In the genomic region with DNA sequence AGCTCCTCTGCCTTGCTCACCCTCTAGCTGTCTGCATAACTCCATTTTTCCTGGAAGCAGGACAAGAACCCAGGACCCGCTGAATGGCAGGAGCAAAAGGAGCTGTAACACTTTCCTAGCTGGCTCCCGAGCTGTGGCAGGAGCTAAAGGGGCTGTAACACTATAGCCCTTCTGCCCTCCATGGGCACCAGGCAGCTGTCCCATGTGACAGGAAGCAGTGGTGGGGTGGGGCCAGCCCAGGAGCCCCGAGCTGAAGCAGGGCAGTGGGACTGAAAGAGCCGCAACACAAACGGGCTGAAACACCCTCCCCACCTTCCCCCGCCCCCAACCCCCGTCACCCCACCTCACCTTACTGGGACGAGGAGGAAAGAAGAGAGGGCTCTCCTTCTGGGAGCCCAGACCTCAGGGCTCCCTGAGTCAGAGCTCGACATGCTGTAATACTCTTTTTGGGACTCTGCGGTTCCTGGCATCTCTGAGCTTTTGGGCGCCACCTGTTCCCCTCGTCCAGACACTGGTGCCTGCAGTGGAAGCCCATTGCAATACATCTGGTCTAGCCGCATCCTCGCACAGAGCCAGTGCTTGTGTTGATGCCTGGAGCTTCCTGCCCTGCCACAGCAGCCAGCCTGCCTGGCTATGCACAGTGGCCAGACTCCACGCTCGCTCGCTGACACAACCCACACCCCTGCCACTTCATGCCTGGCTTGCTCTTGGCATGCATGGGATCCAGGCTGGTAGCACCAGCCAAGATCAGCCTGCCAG, we compare ENCODE assay signal across 10 cellular contexts. TPM values are rescaled to one million over a fixed set of nuclear protein-coding genes. Genes with fewer than 3 reads are reported as not detected.
A peak's percentile ranks its signal among the peaks of the same experiment; 100 is the strongest.
DNase-seq lines count a peak whose midpoint lies in the region; ATAC-seq and TF ChIP-seq lines count a peak whose summit lies in the region.
"Had no signal": no experiment of that assay in that cellular context is flagged by ENCODE, and none has a peak within 500 bp of the region (broad histone marks: within the 10 kb centered on the region; RNA-seq: fewer than 3 reads in every experiment).

No MANE protein-coding gene starts in this region.

- H2BK5ac ChIP-seq in neuronal stem cell (ENCODE audit: low read length): no peak overlapping the region

- peak overlapping the region; percentile 91 for H3K23ac ChIP-seq in neuronal stem cell (ENCODE audit: low read depth, low read length, poor library complexity)

- H3K27ac ChIP-seq in neuronal stem cell (replicated peaks; ENCODE audit: low read length) (no peak overlapping the region), substantia nigra (ENCODE audit: low read depth, low read length, poor library complexity, severe bottlenecking) (no peak overlapping the region), suprapubic skin (no peak overlapping the region)
- H3K27ac ChIP-seq: lower lobe of right lung, SK-N-MC had no signal

- H3K4me3 ChIP-seq in neuronal stem cell (ENCODE audit: low read length in 2 of 2) (peak overlapping the region in 1 of 2 donors; percentile 67), Caco-2 (ENCODE audit: low read depth, low read length) (no peak overlapping the region), suprapubic skin (no peak overlapping the region)
- H3K4me3 ChIP-seq: lower lobe of right lung, SK-N-MC had no signal

- H3K36me3 ChIP-seq in neuronal stem cell (replicated peaks in 1 of 2; ENCODE audit: control insufficient read depth in 2 of 2, insufficient read depth in 2 of 2, low read length in 2 of 2) (no peaks in the 10 kb centered on the region), Caco-2 (ENCODE audit: control insufficient read depth, insufficient read depth, low read length) (no peaks in the 10 kb centered on the region), suprapubic skin (no peaks in the 10 kb centered on the region)
- H3K36me3 ChIP-seq: lower lobe of right lung had no signal

- peaks cover 11% of the 10 kb centered on the region for H3K4me1 Mint-ChIP-seq in activated T-cell treated with anti-CD3 and anti-CD28 coated beads, Interleukin-2, amount 50 U/mL, for 24 hours (ENCODE audit: low read depth)
- no peaks in the 10 kb centered on the region for H3K4me1 Mint-ChIP-seq in Caco-2 (ENCODE audit: low read depth, unreplicated experiment)

- H3K9me3 ChIP-seq in neuronal stem cell (replicated peaks in 1 of 2; ENCODE audit: control insufficient read depth in 2 of 2, insufficient read depth in 1 of 2, low read depth in 1 of 2, low read length in 2 of 2) (no peaks in the 10 kb centered on the region), Caco-2 (no peaks in the 10 kb centered on the region), suprapubic skin (no peaks in the 10 kb centered on the region)
- H3K9me3 ChIP-seq: lower lobe of right lung had no signal

- TF ChIP-seq EP300 in suprapubic skin (IDR thresholded peaks at IDR 0.05): no peak

- peak overlapping the region; percentile 89 for H3K4ac ChIP-seq in neuronal stem cell (ENCODE audit: low read length)

- H3K27ac Mint-ChIP-seq in activated T-cell treated with anti-CD3 and anti-CD28 coated beads, Interleukin-2, amount 50 U/mL, for 24 hours: no peak overlapping the region
- no peak overlapping the region for H3K27ac Mint-ChIP-seq in Caco-2 (ENCODE audit: unreplicated experiment)

- H3K36me3 Mint-ChIP-seq in activated T-cell treated with anti-CD3 and anti-CD28 coated beads, Interleukin-2, amount 50 U/mL, for 24 hours (ENCODE audit: low read depth): no peaks in the 10 kb centered on the region
- no peaks in the 10 kb centered on the region for H3K36me3 Mint-ChIP-seq in Caco-2 (ENCODE audit: insufficient read depth, unreplicated experiment)

- TF ChIP-seq CTCF in Caco-2 (IDR thresholded peaks at IDR 0.05; ENCODE audit: insufficient read depth in 1 of 2, low read depth in 1 of 2, low read length in 1 of 2, severe bottlenecking in 1 of 2, unreplicated experiment in 1 of 2): no peak
- TF ChIP-seq CTCF in suprapubic skin (IDR thresholded peaks at IDR 0.05): no peak

- H4K91ac ChIP-seq in neuronal stem cell (ENCODE audit: low read depth, low read length, poor library complexity): no peak overlapping the region

- H2AK5ac ChIP-seq in neuronal stem cell (ENCODE audit: low read depth, low read length): peak overlapping the region; percentile 19

- H4K8ac ChIP-seq in neuronal stem cell (ENCODE audit: low read depth, low read length): no peak overlapping the region

- H2BK15ac ChIP-seq in neuronal stem cell (ENCODE audit: low read length): peak overlapping the region; percentile 37

- H2BK120ac ChIP-seq in neuronal stem cell (ENCODE audit: low read depth, low read length): peak overlapping the region; percentile 18

- H2AFZ ChIP-seq in neuronal stem cell (ENCODE audit: low read length): peak overlapping the region; percentile 85

- H3K4me3 Mint-ChIP-seq in activated T-cell treated with anti-CD3 and anti-CD28 coated beads, Interleukin-2, amount 50 U/mL, for 24 hours: peak overlapping the region; percentile 52
- H3K4me3 Mint-ChIP-seq in Caco-2 (ENCODE audit: unreplicated experiment): no peak overlapping the region

- peaks cover 0 to 3% (median 0%) of the 10 kb centered on the region in 3 experiments for H3K27me3 ChIP-seq in neuronal stem cell (ENCODE audit: control insufficient read depth in 3 of 3, insufficient read depth in 3 of 3, low read depth in 1 of 3, low read length in 3 of 3)
- H3K27me3 ChIP-seq in Caco-2 (replicated peaks; ENCODE audit: control insufficient read depth, insufficient read depth, low read length): no peaks in the 10 kb centered on the region
- H3K27me3 ChIP-seq in suprapubic skin: no peaks in the 10 kb centered on the region

- CTCF ChIA-PET in Caco-2 (lab: Charles Lee): no interaction called here

- DNase-seq in activated T-cell treated with anti-CD3 and anti-CD28 coated beads, Interleukin-2, amount 50 U/mL, for 24 hours: peak; percentile 64
- DNase-seq in neuronal stem cell (ENCODE audit: low spot score) (no peak), Caco-2 (no peak), substantia nigra (lab: John Stamatoyannopoulos, UW) (no peak), suprapubic skin (ENCODE audit: low spot score in 2 of 2) (no peak)
- DNase-seq: lower lobe of right lung had no signal

- H3K79me1 ChIP-seq in neuronal stem cell (ENCODE audit: low read depth, low read length): no peaks in the 10 kb centered on the region

- no peaks in the 10 kb centered on the region for H3K9me3 Mint-ChIP-seq in activated T-cell treated with anti-CD3 and anti-CD28 coated beads, Interleukin-2, amount 50 U/mL, for 24 hours
- H3K9me3 Mint-ChIP-seq in Caco-2 (ENCODE audit: unreplicated experiment): peaks cover 9% of the 10 kb centered on the region

- H3K9ac ChIP-seq in neuronal stem cell (ENCODE audit: low read depth, low read length, poor library complexity): peak overlapping the region; percentile 70

- peak overlapping the region; percentile 41 for H2BK12ac ChIP-seq in neuronal stem cell (ENCODE audit: low read length)

- H3K4me2 ChIP-seq in neuronal stem cell (ENCODE audit: insufficient read depth, low read length, poor library complexity, severe bottlenecking): no peak overlapping the region

- no CpG with 5 or more reads among the region's 17 CpGs for WGBS in neuronal stem cell (ENCODE audit: extremely low coverage in 2 of 2, insufficient read length in 2 of 2, insufficient replicate concordance in 1 of 2), 2 donors
- WGBS in suprapubic skin: 70% methylated on average over 12 of the region's 17 CpGs

- H3K14ac ChIP-seq in neuronal stem cell (ENCODE audit: low read length): no peak overlapping the region

- TF ChIP-seq POLR2A in suprapubic skin (IDR thresholded peaks at IDR 0.05): no peak

- ATAC-seq in GM18511 (IDR thresholded peaks at IDR 0.05; ENCODE audit: unreplicated experiment) (peak; percentile 86), HG03159 (IDR thresholded peaks at IDR 0.05; ENCODE audit: unreplicated experiment) (peak; percentile 66), HG03432 (IDR thresholded peaks at IDR 0.05; ENCODE audit: unreplicated experiment) (no peak)

- POLR2A ChIA-PET in Caco-2 (lab: Charles Lee): no interaction called here

- H3K18ac ChIP-seq in neuronal stem cell (ENCODE audit: low read length): peak overlapping the region; percentile 87

- no peaks in the 10 kb centered on the region for H3K27me3 Mint-ChIP-seq in activated T-cell treated with anti-CD3 and anti-CD28 coated beads, Interleukin-2, amount 50 U/mL, for 24 hours
- H3K27me3 Mint-ChIP-seq in Caco-2 (ENCODE audit: insufficient read depth, unreplicated experiment): no peaks in the 10 kb centered on the region

- intact Hi-C loops in Caco-2 (cut with micrococcal nuclease; ENCODE audit: unreplicated experiment): no loop called here

- no TSS peak for BruUV-seq in Caco-2 (replicated peaks; lab: Mats Ljungman, UMichigan)

- H3K4me1 ChIP-seq in neuronal stem cell (ENCODE audit: control insufficient read depth in 2 of 2, insufficient read depth in 1 of 2, low read depth in 1 of 2, low read length in 2 of 2) (no peaks in the 10 kb centered on the region), Caco-2 (no peaks in the 10 kb centered on the region), suprapubic skin (no peaks in the 10 kb centered on the region)

RNA-seq across cellular contexts. Expression of gene PPM1K, which starts 39.4 kb away (rescaled TPM):
- polyA plus RNA-seq in neuronal stem cell (2013, experiment 1 of 2): 6.3 TPM
- polyA plus RNA-seq in neuronal stem cell (2013, experiment 2 of 2): 6.2 TPM
- total RNA-seq in Caco-2 (2022) (23.8 and 24.3 TPM in 2 replicates), suprapubic skin (10 to 100 TPM in 1 of 4 donors, 1 to 10 TPM in 3; 7.8 to 10.5 (median 9.2) TPM)
